Comparison of ENCODE assay signal across 11 cellular contexts in the genomic region with DNA sequence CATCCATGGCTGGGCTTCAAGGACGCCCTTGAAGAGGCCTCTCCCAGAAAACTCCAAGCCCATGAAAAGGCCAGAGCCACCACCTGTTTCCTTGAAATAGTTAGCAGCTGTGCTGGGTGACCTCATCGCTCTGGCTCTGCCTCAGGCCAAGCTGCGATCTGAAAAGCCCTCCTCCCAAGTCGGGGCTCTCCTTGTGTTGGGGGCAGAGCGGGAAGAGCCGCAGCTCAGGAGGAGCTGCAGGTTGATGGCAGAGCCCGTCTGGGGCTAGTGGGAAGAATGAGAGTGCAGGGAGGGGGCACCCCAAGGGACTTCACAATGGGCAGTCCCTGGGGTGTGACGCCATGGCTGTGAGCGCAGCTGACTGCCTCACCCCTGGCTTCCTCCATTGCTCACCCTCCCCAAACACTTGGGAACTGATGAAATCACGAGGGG. TPM values are rescaled to one million over a fixed set of nuclear protein-coding genes. Genes with fewer than 3 reads are reported as not detected.
DNase-seq lines count a peak whose midpoint lies in the region; TF ChIP-seq lines count a peak whose summit lies in the region.
"Had no signal": no experiment of that assay in that cellular context is flagged by ENCODE, and none has a peak within 500 bp of the region (broad histone marks: within the 10 kb centered on the region; RNA-seq: fewer than 3 reads in every experiment).

No MANE protein-coding gene starts in this region.

- intact Hi-C loops in MCF 10A (cut with micrococcal nuclease), result loop anchor here (5.0 kb wide), 1 partner anchor 233 kb away; no protein-coding TSS in a partner anchor
- intact Hi-C loops in activated T-helper 1 cell treated with anti-CD3 and anti-CD28 coated beads, Interleukin-12 subunit alpha, Interleukin-12 subunit beta, Interleukin-2, Interleukin-4 antibody, amounts not matched to agents 30 ng/mL and 10 ng/mL and 1 ng/mL, durations not matched to agents 14 hours and 24 hours and 36 hours (cut with micrococcal nuclease), result no loop called here

- H3K9me3 Mint-ChIP-seq in glutamatergic neuron (ENCODE audit: unreplicated experiment) (peaks cover 16% of the 10 kb centered on the region), MCF 10A (ENCODE audit: unreplicated experiment) (no peaks in the 10 kb centered on the region)
- no peaks in the 10 kb centered on the region for H3K9me3 Mint-ChIP-seq in activated T-helper 1 cell treated with anti-CD3 and anti-CD28 coated beads, Interleukin-12 subunit alpha, Interleukin-12 subunit beta, Interleukin-2, Interleukin-4 antibody, amounts not matched to agents 30 ng/mL and 10 ng/mL and 1 ng/mL, durations not matched to agents 14 hours and 24 hours and 36 hours
- H3K9me3 Mint-ChIP-seq: activated CD4-positive, alpha-beta memory T cell treated with anti-CD3 and anti-CD28 coated beads for 36 hours had no signal

- POLR2A ChIA-PET in MCF 10A (lab: Yijun Ruan, JAX), result interaction anchor here (1.4 to 1.6 kb wide), 3 partner anchors 14 to 138 kb away, joined by 3 to 5 read pairs (median 4); no protein-coding TSS in a partner anchor

- in situ Hi-C loops in GM13976 (cut with MboI; ENCODE audit: low sequenced_read_pairs, unreplicated experiment), result loop anchor here (25.0 kb wide), 1 partner anchor 463 kb away; no protein-coding TSS in a partner anchor

- CTCF ChIA-PET in MCF 10A (lab: Yijun Ruan, JAX), result interaction anchor here (0.7 to 12.7 kb wide), 10 partner anchors 9 to 179 kb away, joined by 3 to 432 read pairs (median 3); no protein-coding TSS in a partner anchor

- peak overlapping the region; percentile 78 for H3K4me3 Mint-ChIP-seq in glutamatergic neuron (ENCODE audit: unreplicated experiment)
- no peak overlapping the region for H3K4me3 Mint-ChIP-seq in MCF 10A (ENCODE audit: unreplicated experiment)
- no peak overlapping the region for H3K4me3 Mint-ChIP-seq in activated T-helper 1 cell treated with anti-CD3 and anti-CD28 coated beads, Interleukin-12 subunit alpha, Interleukin-12 subunit beta, Interleukin-2, Interleukin-4 antibody, amounts not matched to agents 30 ng/mL and 10 ng/mL and 1 ng/mL, durations not matched to agents 14 hours and 24 hours and 36 hours
- H3K4me3 Mint-ChIP-seq: activated CD4-positive, alpha-beta memory T cell treated with anti-CD3 and anti-CD28 coated beads for 36 hours had no signal

- H3K4me1 Mint-ChIP-seq in glutamatergic neuron (ENCODE audit: low read depth, unreplicated experiment) (peaks cover 58% of the 10 kb centered on the region), MCF 10A (ENCODE audit: insufficient read depth, unreplicated experiment) (peaks cover 8% of the 10 kb centered on the region)
- H3K4me1 Mint-ChIP-seq in activated T-helper 1 cell treated with anti-CD3 and anti-CD28 coated beads, Interleukin-12 subunit alpha, Interleukin-12 subunit beta, Interleukin-2, Interleukin-4 antibody, amounts not matched to agents 30 ng/mL and 10 ng/mL and 1 ng/mL, durations not matched to agents 14 hours and 24 hours and 36 hours (ENCODE audit: low read depth), result no peaks in the 10 kb centered on the region

- H3K27me3 Mint-ChIP-seq in glutamatergic neuron (ENCODE audit: unreplicated experiment) (peaks cover 8% of the 10 kb centered on the region), MCF 10A (ENCODE audit: insufficient read depth, unreplicated experiment) (no peaks in the 10 kb centered on the region)
- peaks cover 16% of the 10 kb centered on the region for H3K27me3 Mint-ChIP-seq in activated T-helper 1 cell treated with anti-CD3 and anti-CD28 coated beads, Interleukin-12 subunit alpha, Interleukin-12 subunit beta, Interleukin-2, Interleukin-4 antibody, amounts not matched to agents 30 ng/mL and 10 ng/mL and 1 ng/mL, durations not matched to agents 14 hours and 24 hours and 36 hours (ENCODE audit: insufficient read depth)

- BruUV-seq in MCF 10A (replicated peaks; lab: Mats Ljungman, UMichigan), result no TSS peak

- DNase-seq in GOT3 (lab: John Stamatoyannopoulos, UW) (peak; percentile 1), NCI-H510A (lab: John Stamatoyannopoulos, UW) (peak; percentile 83), glutamatergic neuron (peak; percentile 79), skeletal muscle cell (ENCODE audit: low read depth) (peak; percentile 16), MCF 10A (ENCODE audit: unreplicated experiment) (no peak), COR-L47 (lab: John Stamatoyannopoulos, UW) (no peak), GM13976 (ENCODE audit: low spot score) (no peak)
- no peak for DNase-seq in activated T-helper 1 cell treated with anti-CD3 and anti-CD28 coated beads, Interleukin-12 subunit alpha, Interleukin-12 subunit beta, Interleukin-2, Interleukin-4 antibody, amounts not matched to agents 30 ng/mL and 10 ng/mL and 1 ng/mL, durations not matched to agents 14 hours and 24 hours and 36 hours (ENCODE audit: low spot score)
- DNase-seq: activated CD4-positive, alpha-beta memory T cell treated with anti-CD3 and anti-CD28 coated beads for 36 hours; amygdala had no signal

- H3K4me3 ChIP-seq in skeletal muscle cell (ENCODE audit: low read depth, low read length), result no peak overlapping the region
- H3K4me3 ChIP-seq: smooth muscle cell had no signal

- H3K36me3 Mint-ChIP-seq in glutamatergic neuron (ENCODE audit: unreplicated experiment) (no peaks in the 10 kb centered on the region), MCF 10A (ENCODE audit: insufficient read depth, unreplicated experiment) (no peaks in the 10 kb centered on the region)
- no peaks in the 10 kb centered on the region for H3K36me3 Mint-ChIP-seq in activated T-helper 1 cell treated with anti-CD3 and anti-CD28 coated beads, Interleukin-12 subunit alpha, Interleukin-12 subunit beta, Interleukin-2, Interleukin-4 antibody, amounts not matched to agents 30 ng/mL and 10 ng/mL and 1 ng/mL, durations not matched to agents 14 hours and 24 hours and 36 hours (ENCODE audit: low read depth)
- H3K36me3 Mint-ChIP-seq: activated CD4-positive, alpha-beta memory T cell treated with anti-CD3 and anti-CD28 coated beads for 36 hours had no signal

- no peak for TF ChIP-seq CTCF in glutamatergic neuron (IDR thresholded peaks at IDR 0.05; ENCODE audit: partially characterized antibody, unreplicated experiment)
- no peak for TF ChIP-seq CTCF in MCF 10A (IDR thresholded peaks at IDR 0.05; ENCODE audit: unreplicated experiment)
- TF ChIP-seq CTCF in GM13976 (IDR thresholded peaks at IDR 0.05; ENCODE audit: borderline replicate concordance, control extremely low read depth, extremely low read depth, insufficient read depth, missing control alignments), result no peak

- H3K27ac Mint-ChIP-seq in glutamatergic neuron (ENCODE audit: unreplicated experiment) (peak overlapping the region; percentile 95), MCF 10A (ENCODE audit: low read depth, unreplicated experiment) (no peak overlapping the region)
- H3K27ac Mint-ChIP-seq in activated T-helper 1 cell treated with anti-CD3 and anti-CD28 coated beads, Interleukin-12 subunit alpha, Interleukin-12 subunit beta, Interleukin-2, Interleukin-4 antibody, amounts not matched to agents 30 ng/mL and 10 ng/mL and 1 ng/mL, durations not matched to agents 14 hours and 24 hours and 36 hours, result no peak overlapping the region
- H3K27ac Mint-ChIP-seq: activated CD4-positive, alpha-beta memory T cell treated with anti-CD3 and anti-CD28 coated beads for 36 hours had no signal

RNA-seq across cellular contexts. Expression of gene STON2, which starts 50.0 kb away (rescaled TPM):
- total RNA-seq in glutamatergic neuron (ENCODE audit: unreplicated experiment), result 278 TPM
- total RNA-seq in MCF 10A (2022), result 20.9 and 23.5 TPM in 2 replicates
- total RNA-seq in activated T-helper 1 cell treated with anti-CD3 and anti-CD28 coated beads, Interleukin-12 subunit alpha, Interleukin-12 subunit beta, Interleukin-2, Interleukin-4 antibody, amounts not matched to agents 30 ng/mL and 10 ng/mL and 1 ng/mL, durations not matched to agents 14 hours and 24 hours and 36 hours, result 0.44 and 0.47 TPM in 2 replicates

Comparison
In these comparisons a context has a peak if more than half of its experiments do, and no peak if none do; other contexts are left out.
1. DNase-seq: peak in GOT3 (single experiment), NCI-H510A (single experiment), glutamatergic neuron (single experiment) and skeletal muscle cell (single experiment); none in MCF 10A (single experiment), COR-L47 (single experiment), activated T-helper 1 cell treated with anti-CD3 and anti-CD28 coated beads, Interleukin-12 subunit alpha, Interleukin-12 subunit beta, Interleukin-2, Interleukin-4 antibody, amounts not matched to agents 30 ng/mL and 10 ng/mL and 1 ng/mL, durations not matched to agents 14 hours and 24 hours and 36 hours (single experiment) and GM13976 (single experiment).
2. RNA of gene STON2, which starts 50.0 kb away (total RNA-seq): 278 TPM in glutamatergic neuron (single experiment) and 20.9 to 23.5 TPM in MCF 10A; 0.44 to 0.47 TPM in activated T-helper 1 cell treated with anti-CD3 and anti-CD28 coated beads, Interleukin-12 subunit alpha, Interleukin-12 subunit beta, Interleukin-2, Interleukin-4 antibody, amounts not matched to agents 30 ng/mL and 10 ng/mL and 1 ng/mL, durations not matched to agents 14 hours and 24 hours and 36 hours; every median in the first group is over 10 times any median in the second.